12 cellular contexts compared by ENCODE assay signal in the genomic region with DNA sequence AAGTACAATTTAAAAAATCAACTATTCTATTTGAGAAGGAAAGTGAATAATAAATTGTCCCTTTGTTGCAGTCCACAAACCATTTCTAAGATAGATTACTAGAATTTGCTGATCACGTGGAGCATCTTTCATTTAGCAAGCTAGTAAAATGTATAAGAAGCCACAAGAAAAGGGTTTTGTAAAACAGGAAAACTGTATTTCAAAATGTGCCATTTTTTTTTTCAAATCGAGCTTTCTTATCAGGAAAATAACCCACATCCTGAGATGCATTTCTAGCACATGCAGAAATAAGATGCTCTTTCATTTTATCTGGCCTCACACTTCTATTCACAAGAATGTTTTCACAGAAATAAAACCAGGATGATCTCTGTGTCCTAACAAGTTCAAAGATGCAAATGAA. TPM values are rescaled to one million over a fixed set of nuclear protein-coding genes. Genes with fewer than 3 reads are reported as not detected.
"Had no signal": no experiment of that assay in that cellular context is flagged by ENCODE, and none has a peak within 500 bp of the region (broad histone marks: within the 10 kb centered on the region; RNA-seq: fewer than 3 reads in every experiment).

No MANE protein-coding gene starts in this region.

- H3K4me3 ChIP-seq: GM23248, GM23338, HAP-1 had no signal

- DNase-seq: GM23248, GOT3, H7, H9, HCEC 1CT, HFFc6 had no signal

- FAIRE-seq: H1, H54 had no signal

- H3K27ac Mint-ChIP-seq: GM23338, H9, HFFc6 had no signal

- H3K4me1 ChIP-seq: HAP-1 had no signal

- H3K4me1 Mint-ChIP-seq: GM23338, H9 had no signal

- ATAC-seq: GM23338, HCT116 had no signal

- H3K36me3 ChIP-seq: HAP-1 had no signal

- H3K9me3 ChIP-seq: HAP-1 had no signal

- H3K4me3 Mint-ChIP-seq: GM23338, H9, HFFc6 had no signal

- H3K27ac ChIP-seq: GM23248 had no signal

RNA-seq across cellular contexts. Expression of a gene that starts 3.2 kb away (rescaled TPM):
- total RNA-seq: GM23248, GM23338, H1, H4, H7, H9, HFFc6 had no signal
- polyA plus RNA-seq: GM23248, GM23338, H1 had no signal

RNA-seq across cellular contexts. Expression of a gene that starts 6.0 kb away (rescaled TPM):
- total RNA-seq: GM23248, GM23338, H1, H4, H7 had no signal
- polyA plus RNA-seq: GM23248 had no signal

RNA-seq across cellular contexts. Expression of a gene that starts 38.6 kb away (rescaled TPM):
- total RNA-seq: GM23248, GM23338, H1, H4, H7, H9, HFFc6 had no signal
- polyA plus RNA-seq: GM23248, GM23338, H1 had no signal

RNA-seq across cellular contexts. Expression of a gene that starts 48.4 kb away (rescaled TPM):
- total RNA-seq: GM23248, GM23338, H1, H4, H7, H9, HFFc6 had no signal
- polyA plus RNA-seq: GM23248, GM23338, H1 had no signal
